ENCODE assay signal across 17 cellular contexts in the genomic region with DNA sequence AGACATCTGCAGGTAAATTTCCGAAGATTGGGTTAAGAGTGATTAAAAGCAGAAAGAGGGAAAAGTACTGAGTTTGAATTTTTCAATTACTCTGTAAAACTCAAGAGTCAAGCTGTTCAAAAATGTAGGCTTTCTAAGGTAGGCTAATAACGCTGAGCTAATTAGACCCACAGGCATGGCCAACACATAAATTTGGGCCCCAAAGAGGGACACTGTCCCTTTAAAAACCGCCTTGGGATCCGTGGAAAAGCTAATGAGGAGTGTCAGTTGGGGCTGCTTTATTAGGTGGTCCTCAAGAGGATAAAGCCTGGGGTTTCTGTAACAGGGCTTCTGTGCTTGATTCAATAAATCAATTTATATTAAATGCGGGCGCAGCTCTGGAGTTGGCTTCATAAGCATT.
DNase-seq lines count a peak whose midpoint lies in the region; ATAC-seq and TF ChIP-seq lines count a peak whose summit lies in the region.
"Had no signal": no experiment of that assay in that cellular context is flagged by ENCODE, and none has a peak within 500 bp of the region (broad histone marks: within the 10 kb centered on the region; RNA-seq: fewer than 3 reads in every experiment).

No MANE protein-coding gene starts in this region.

- H3K4me1 ChIP-seq in left ventricle myocardium inferior (peaks cover 29% of the 10 kb centered on the region), neural progenitor cell (peaks cover 78% of the 10 kb centered on the region), Karpas-422 (ENCODE audit: low read length) (no peaks in the 10 kb centered on the region)

- H3K9me3 Mint-ChIP-seq in glutamatergic neuron (ENCODE audit: unreplicated experiment): peaks cover 5% of the 10 kb centered on the region
- peaks cover 2% of the 10 kb centered on the region for H3K9me3 Mint-ChIP-seq in neural progenitor cell

- no peak for ATAC-seq in Right ventricle myocardium inferior

- H3K4me3 Mint-ChIP-seq in glutamatergic neuron (ENCODE audit: unreplicated experiment) (peak overlapping the region; percentile 23), neural progenitor cell (peak overlapping the region; percentile 20)

- H3K4me1 Mint-ChIP-seq in glutamatergic neuron (ENCODE audit: low read depth, unreplicated experiment) (peaks cover 49% of the 10 kb centered on the region), neural progenitor cell (peaks cover 80% of the 10 kb centered on the region)

- DNase-seq in left ventricle myocardium inferior: no peak
- no peak for DNase-seq in Right ventricle myocardium inferior (ENCODE audit: missing footprints)
- no peak for DNase-seq in glutamatergic neuron
- DNase-seq in neural progenitor cell (ENCODE audit: low spot score): no peak
- no peak for DNase-seq in Karpas-422
- DNase-seq in activated CD4-positive, alpha-beta T cell treated with anti-CD3 and anti-CD28 coated beads for 1 hour: no peak
- no peak for DNase-seq in EL
- DNase-seq: C1 segment of cervical spinal cord, DND-41, GF-D8, GOT3, MM.1S, NCI-H1092 treated with DMSO at 0.1 percent for 48 hours, NCI-H1694 treated with DMSO at 0.1 percent for 48 hours, NCI-H2107, NCI-H526, SIG-M5 had no signal

- no peaks in the 10 kb centered on the region for H4K20me1 ChIP-seq in neural progenitor cell (ENCODE audit: low read depth)
- H4K20me1 ChIP-seq in Karpas-422 (ENCODE audit: insufficient read depth, low read depth, low read length): no peaks in the 10 kb centered on the region

- no peaks in the 10 kb centered on the region for H3K79me2 ChIP-seq in neural progenitor cell (ENCODE audit: low read depth)
- H3K79me2 ChIP-seq in Karpas-422 (ENCODE audit: low read length): no peaks in the 10 kb centered on the region

- H3K27ac Mint-ChIP-seq in glutamatergic neuron (ENCODE audit: unreplicated experiment) (no peak overlapping the region), neural progenitor cell (peak overlapping the region; percentile 48)

- H2AFZ ChIP-seq in neural progenitor cell (replicated peaks): no peak overlapping the region
- H2AFZ ChIP-seq in Karpas-422 (ENCODE audit: low read length): no peak overlapping the region

- TF ChIP-seq CTCF in left ventricle myocardium inferior (IDR thresholded peaks at IDR 0.05; ENCODE audit: borderline replicate concordance) (no peak), glutamatergic neuron (IDR thresholded peaks at IDR 0.05; ENCODE audit: partially characterized antibody, unreplicated experiment) (no peak), neural progenitor cell (IDR thresholded peaks at IDR 0.05) (no peak)

- H3K36me3 Mint-ChIP-seq in glutamatergic neuron (ENCODE audit: unreplicated experiment) (no peaks in the 10 kb centered on the region), neural progenitor cell (peaks cover 8% of the 10 kb centered on the region)

- H3K27ac ChIP-seq in left ventricle myocardium inferior (replicated peaks) (peak overlapping the region; percentile 79), neural progenitor cell (peak overlapping the region; percentile 75), Karpas-422 (ENCODE audit: low read length) (no peak overlapping the region)

- intact Hi-C loops in left ventricle myocardium inferior (cut with micrococcal nuclease): no loop called here
- intact Hi-C loops in Right ventricle myocardium inferior (cut with DNase I): no loop called here

- H3K9me3 ChIP-seq in left ventricle myocardium inferior (replicated peaks): no peaks in the 10 kb centered on the region
- H3K9me3 ChIP-seq in neural progenitor cell (ENCODE audit: low read depth): no peaks in the 10 kb centered on the region
- no peaks in the 10 kb centered on the region for H3K9me3 ChIP-seq in Karpas-422 (ENCODE audit: low read length)

- H3K4me2 ChIP-seq in neural progenitor cell (peak overlapping the region; percentile 69), Karpas-422 (ENCODE audit: low read depth, low read length, poor library complexity, severe bottlenecking) (no peak overlapping the region)

- H3K4me3 ChIP-seq in left ventricle myocardium inferior (no peak overlapping the region), neural progenitor cell (peak overlapping the region; percentile 11), Karpas-422 (ENCODE audit: low read length) (no peak overlapping the region)

- H3K27me3 ChIP-seq in left ventricle myocardium inferior (ENCODE audit: low read depth) (no peaks in the 10 kb centered on the region), neural progenitor cell (no peaks in the 10 kb centered on the region), Karpas-422 (ENCODE audit: low read length) (no peaks in the 10 kb centered on the region)

- H3K27me3 Mint-ChIP-seq in glutamatergic neuron (ENCODE audit: unreplicated experiment) (peaks cover 11% of the 10 kb centered on the region), neural progenitor cell (ENCODE audit: insufficient read depth, low read depth) (no peaks in the 10 kb centered on the region)

- H3F3A ChIP-seq in neural progenitor cell (ENCODE audit: low read depth): peaks cover 70% of the 10 kb centered on the region

- H3K36me3 ChIP-seq in left ventricle myocardium inferior (peaks cover 8% of the 10 kb centered on the region), neural progenitor cell (no peaks in the 10 kb centered on the region), Karpas-422 (ENCODE audit: insufficient read depth, low read length) (no peaks in the 10 kb centered on the region)

- H3K9ac ChIP-seq in neural progenitor cell (no peak overlapping the region), Karpas-422 (ENCODE audit: low read length) (no peak overlapping the region)

- no peaks in the 10 kb centered on the region for H3K9me2 ChIP-seq in Karpas-422 (replicated peaks; ENCODE audit: insufficient read depth, low read length)
